16 cellular contexts compared by ENCODE assay signal in the genomic region with DNA sequence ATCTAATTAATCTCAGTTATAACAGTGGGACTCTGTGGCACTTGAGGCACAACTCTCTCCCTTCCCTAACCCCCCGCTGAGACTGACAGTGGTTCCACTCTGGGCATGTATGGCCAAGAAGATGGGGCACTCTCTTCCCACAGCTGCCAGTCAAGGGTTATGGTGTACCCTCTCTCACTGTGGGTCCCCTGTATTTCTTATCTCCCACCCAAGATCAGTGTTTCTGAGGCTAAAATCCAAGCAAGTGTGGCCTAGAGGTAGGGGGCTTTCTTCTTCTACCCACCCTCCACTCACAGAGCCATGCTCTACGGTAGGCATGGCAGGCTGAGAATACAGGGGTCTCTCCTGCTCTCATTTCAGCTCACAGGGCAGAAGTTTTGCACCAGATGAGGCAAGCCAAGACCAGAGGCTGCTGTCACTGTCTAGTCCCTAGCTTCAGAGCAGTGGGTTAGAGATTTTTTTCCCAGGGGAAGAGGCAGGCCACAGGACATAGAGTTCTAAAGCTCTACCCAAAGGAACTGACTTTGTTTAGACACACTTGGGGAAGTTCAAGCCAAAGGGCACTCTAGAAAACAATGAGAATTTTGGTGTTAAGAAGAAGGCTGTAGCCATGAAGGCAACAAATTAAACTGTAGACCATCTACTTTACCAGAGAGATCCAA. TPM values are rescaled to one million over a fixed set of nuclear protein-coding genes. Genes with fewer than 3 reads are reported as not detected.
A peak's percentile ranks its signal among the peaks of the same experiment; 100 is the strongest.
DNase-seq lines count a peak whose midpoint lies in the region; ATAC-seq and TF ChIP-seq lines count a peak whose summit lies in the region.
"Had no signal": no experiment of that assay in that cellular context is flagged by ENCODE, and none has a peak within 500 bp of the region (broad histone marks: within the 10 kb centered on the region; RNA-seq: fewer than 3 reads in every experiment).

No MANE protein-coding gene starts in this region.

- no peaks in the 10 kb centered on the region for H3K27me3 ChIP-seq in PC-3 (ENCODE audit: low read length)
- H3K27me3 ChIP-seq: gastroesophageal sphincter, pancreas had no signal

- H3K4me3 ChIP-seq in PC-3 (ENCODE audit: low read length) = no peak overlapping the region
- H3K4me3 ChIP-seq: gastroesophageal sphincter, thoracic aorta had no signal

- H3K9me2 ChIP-seq in PC-3 (replicated peaks; ENCODE audit: low read length) = no peaks in the 10 kb centered on the region

- H3K27ac ChIP-seq in PC-3 (ENCODE audit: low read length) = 0 out of 2 replicates have a peak overlapping the region, but pooled peaks have one; percentile 27
- H3K27ac ChIP-seq: gastroesophageal sphincter, thoracic aorta had no signal

- no TSS peak for BruUV-seq in PC-3 (replicated peaks; lab: Mats Ljungman, UMichigan)

- H3K27ac Mint-ChIP-seq in natural killer cell = peak overlapping the region; percentile 33 to 34
- H3K27ac Mint-ChIP-seq in natural killer cell treated with Interleukin-12 subunit alpha and Interleukin-12 subunit beta and Interleukin-15 and Interleukin-18, amount 100 ng/mL, for 72 hours = peak overlapping the region in 1 of 2 donors; percentile 47

- H4K20me1 ChIP-seq in PC-3 (ENCODE audit: low read length) = no peaks in the 10 kb centered on the region

- no peak overlapping the region for H3K9ac ChIP-seq in PC-3 (ENCODE audit: low read length)

- no peaks in the 10 kb centered on the region for H3F3A ChIP-seq in PC-3 (ENCODE audit: low read length, unreplicated experiment)

- peaks cover 10 to 18% of the 10 kb centered on the region in 2 donors for H3K4me1 Mint-ChIP-seq in natural killer cell
- H3K4me1 Mint-ChIP-seq in natural killer cell treated with Interleukin-12 subunit alpha and Interleukin-12 subunit beta and Interleukin-15 and Interleukin-18, amount 100 ng/mL, for 72 hours (ENCODE audit: low read depth in 2 of 2) = peaks cover 21 to 28% of the 10 kb centered on the region in 2 donors

- peaks cover 33% of the 10 kb centered on the region for H3K36me3 Mint-ChIP-seq in natural killer cell
- H3K36me3 Mint-ChIP-seq in natural killer cell treated with Interleukin-12 subunit alpha and Interleukin-12 subunit beta and Interleukin-15 and Interleukin-18, amount 100 ng/mL, for 72 hours = peaks cover 43% of the 10 kb centered on the region

- TF ChIP-seq CTCF in natural killer cell (IDR thresholded peaks at IDR 0.05) (no peak), PC-3 (conservative IDR thresholded peaks at IDR 0.05; ENCODE audit: low read depth, low read length) (no peak)

- H3K79me2 ChIP-seq in PC-3 (ENCODE audit: low read length) = peaks cover 4% of the 10 kb centered on the region; the same call in 1 of the 2 replicates

- H2AFZ ChIP-seq in PC-3 (ENCODE audit: low read length) = no peak overlapping the region

- no peak overlapping the region; the same call in 1 of the 2 replicates for H3K4me2 ChIP-seq in PC-3 (ENCODE audit: low read length)

- CTCF ChIA-PET in PC-3 (lab: Charles Lee) = no interaction called here

- intact Hi-C loops in natural killer cell (cut with micrococcal nuclease) (no loop called here), PC-3 (cut with micrococcal nuclease) (no loop called here)

- no peak for ATAC-seq in natural killer cell
- ATAC-seq in natural killer cell treated with Interleukin-12 subunit alpha and Interleukin-12 subunit beta and Interleukin-15 and Interleukin-18, amount 100 ng/mL, for 72 hours = no peak
- ATAC-seq in PC-3 = no peak
- ATAC-seq in esophagus mucosa = peak; percentile 14
- ATAC-seq in GM18861 (IDR thresholded peaks at IDR 0.05; ENCODE audit: unreplicated experiment) = no peak
- ATAC-seq in stimulated activated naive CD8-positive, alpha-beta T cell treated with anti-CD3 and anti-CD28 coated beads, Interleukin-15, Interleukin-2, amounts not matched to agents 100 U/mL and 50 U/mL, for 24 hours = no peak
- ATAC-seq: gastroesophageal sphincter had no signal

- POLR2A ChIA-PET in PC-3 (lab: Charles Lee; ENCODE audit: unreplicated experiment) = no interaction called here

- H3K36me3 ChIP-seq in PC-3 (ENCODE audit: low read depth, low read length) = peaks cover 2% of the 10 kb centered on the region; the same call in 1 of the 2 replicates

- no peaks in the 10 kb centered on the region for H3K9me3 ChIP-seq in PC-3 (ENCODE audit: low read length)
- H3K9me3 ChIP-seq: gastroesophageal sphincter, pancreas, thoracic aorta had no signal

- H3K27me3 Mint-ChIP-seq in natural killer cell (ENCODE audit: low read depth in 2 of 2) = no peaks in the 10 kb centered on the region
- no peaks in the 10 kb centered on the region for H3K27me3 Mint-ChIP-seq in natural killer cell treated with Interleukin-12 subunit alpha and Interleukin-12 subunit beta and Interleukin-15 and Interleukin-18, amount 100 ng/mL, for 72 hours

- no peak overlapping the region for H3K4me3 Mint-ChIP-seq in natural killer cell
- no peak overlapping the region for H3K4me3 Mint-ChIP-seq in natural killer cell treated with Interleukin-12 subunit alpha and Interleukin-12 subunit beta and Interleukin-15 and Interleukin-18, amount 100 ng/mL, for 72 hours

- DNase-seq in natural killer cell (no peak), PC-3 (no peak)
- no peak for DNase-seq in natural killer cell treated with Interleukin-12 subunit alpha and Interleukin-12 subunit beta and Interleukin-15 and Interleukin-18, amount 100 ng/mL, for 72 hours (ENCODE audit: low spot score)
- no peak for DNase-seq in stimulated activated CD4-positive, alpha-beta T cell treated with anti-CD3 and anti-CD28 coated beads, Interleukin-4, amount 100 ng/mL, for 1 hour
- no peak for DNase-seq in stimulated activated naive CD8-positive, alpha-beta T cell treated with anti-CD3 and anti-CD28 coated beads, Interleukin-15, Interleukin-2, amounts not matched to agents 100 U/mL and 50 U/mL, for 24 hours
- DNase-seq: activated CD4-positive, alpha-beta T cell treated with anti-CD3 and anti-CD28 coated beads, Interleukin-2, amount 50 U/mL, for 4 hours; activated effector memory CD4-positive, alpha-beta T cell treated with Interleukin-2 at 50 U/mL for 16 hours; cortex of kidney; KBM-7; NCI-H1092 treated with DMSO at 0.1 percent for 48 hours; NCI-H526; pancreas had no signal

- H3K9me3 Mint-ChIP-seq in natural killer cell = no peaks in the 10 kb centered on the region
- H3K9me3 Mint-ChIP-seq in natural killer cell treated with Interleukin-12 subunit alpha and Interleukin-12 subunit beta and Interleukin-15 and Interleukin-18, amount 100 ng/mL, for 72 hours = no peaks in the 10 kb centered on the region

- H3K4me1 ChIP-seq in PC-3 (ENCODE audit: insufficient read depth, low read length) = peaks cover 38% of the 10 kb centered on the region
- H3K4me1 ChIP-seq: gastroesophageal sphincter had no signal

RNA-seq across cellular contexts. Expression of a gene that starts 31.7 kb away (rescaled TPM):
- 10 to 100 TPM in 2 of 3 donors, 1 to 10 TPM in 1; 9.7 to 10.5 (median 10.3) TPM for total RNA-seq in natural killer cell
- total RNA-seq in natural killer cell treated with Interleukin-12 subunit alpha and Interleukin-12 subunit beta and Interleukin-15 and Interleukin-18, amount 100 ng/mL, for 72 hours = 10 to 100 TPM in 1 of 2 donors, 1 to 10 TPM in 1; 8.1 to 12.4 TPM
- total RNA-seq in PC-3 (2014; rRNA removed) = 7.8 and 8.0 TPM in 2 replicates
- 11.3 TPM for total RNA-seq in esophagus mucosa
